Comparison of ENCODE assay signal across 27 cellular contexts in genomic region chr11:103964390-103964789, GRCh38.
DNase-seq lines count a peak whose midpoint lies in the region; ATAC-seq and TF ChIP-seq lines count a peak whose summit lies in the region.
"Had no signal": no experiment of that assay in that cellular context is flagged by ENCODE, and none has a peak within 500 bp of the region (broad histone marks: within the 10 kb centered on the region; RNA-seq: fewer than 3 reads in every experiment).

No MANE protein-coding gene starts in this region.

- no peak overlapping the region for H2BK5ac ChIP-seq in H9 (ENCODE audit: insufficient read length, low read length)

- H3K9me3 ChIP-seq in DOHH2 (ENCODE audit: control insufficient read depth, insufficient read depth, low read length) (no peaks in the 10 kb centered on the region), H9 (ENCODE audit: control insufficient read depth, low read depth, low read length) (no peaks in the 10 kb centered on the region), WERI-Rb-1 (ENCODE audit: severe bottlenecking) (no peaks in the 10 kb centered on the region)
- H3K9me3 ChIP-seq: left ventricle myocardium inferior, right atrium auricular region, SJCRH30 had no signal

- no peaks in the 10 kb centered on the region for H3K27me3 ChIP-seq in DOHH2 (ENCODE audit: control insufficient read depth, low read length)
- no peaks in the 10 kb centered on the region for H3K27me3 ChIP-seq in H9 (ENCODE audit: insufficient read depth, low read length)
- no peaks in the 10 kb centered on the region for H3K27me3 ChIP-seq in WERI-Rb-1 (ENCODE audit: insufficient read depth, low read depth, severe bottlenecking)
- H3K27me3 ChIP-seq in foreskin keratinocyte = no peaks in the 10 kb centered on the region
- H3K27me3 ChIP-seq: cardiac muscle cell, right atrium auricular region, SJCRH30 had no signal

- no peak overlapping the region for H3K27ac Mint-ChIP-seq in H9
- H3K27ac Mint-ChIP-seq: activated CD8-positive, alpha-beta T cell treated with anti-CD3 and anti-CD28 coated beads, Interleukin-2, amount 10 ng/mL, durations not matched to agents 7 days and 5 days; activated naive CD4-positive, alpha-beta T cell treated with anti-CD3 and anti-CD28 coated beads, Interleukin-2, amount 10 ng/mL, durations not matched to agents 7 days and 5 days had no signal

- H3F3A ChIP-seq in DOHH2 (ENCODE audit: control insufficient read depth, insufficient read depth) = no peaks in the 10 kb centered on the region

- H3K4me1 ChIP-seq in DOHH2 (ENCODE audit: control insufficient read depth, low read length) (peaks cover 6% of the 10 kb centered on the region), H9 (ENCODE audit: insufficient read depth, low read length) (no peaks in the 10 kb centered on the region; the same call in none of the 2 replicates), foreskin keratinocyte (peaks cover 3% of the 10 kb centered on the region)
- H3K4me1 ChIP-seq: left ventricle myocardium inferior, right atrium auricular region, SJCRH30 had no signal

- H3K14ac ChIP-seq in H9 (ENCODE audit: insufficient read depth, low read length) = no peak overlapping the region

- H3K79me1 ChIP-seq in H9 (ENCODE audit: insufficient read depth, low read depth, low read length, poor library complexity, severe bottlenecking) = no peaks in the 10 kb centered on the region

- no peak overlapping the region for H4K8ac ChIP-seq in H9 (replicated peaks; ENCODE audit: insufficient read length, low read depth, low read length)

- H3K4me3 ChIP-seq in DOHH2 (ENCODE audit: low read length) = no peak overlapping the region
- H3K4me3 ChIP-seq in WERI-Rb-1 (ENCODE audit: low read depth, low read length) = no peak overlapping the region
- H3K4me3 ChIP-seq: cardiac muscle cell, left ventricle myocardium inferior, right atrium auricular region, SJCRH30 had no signal

- no peak overlapping the region for H2BK120ac ChIP-seq in H9 (ENCODE audit: low read depth, low read length, poor library complexity, severe bottlenecking)

- H3K36me3 Mint-ChIP-seq in H9 (ENCODE audit: insufficient read depth in 1 of 3, low read depth in 3 of 3) = peaks cover 0 to 5% (median 0%) of the 10 kb centered on the region in 3 experiments; a peak in 1 of 7 replicates
- H3K36me3 Mint-ChIP-seq: activated naive CD4-positive, alpha-beta T cell treated with anti-CD3 and anti-CD28 coated beads, Interleukin-2, amount 10 ng/mL, durations not matched to agents 7 days and 5 days had no signal

- no peak overlapping the region for H2BK20ac ChIP-seq in H9 (ENCODE audit: low read depth, low read length, poor library complexity, severe bottlenecking)

- H4K5ac ChIP-seq in H9 (ENCODE audit: insufficient read length, low read depth, low read length) = no peak overlapping the region

- H3K23ac ChIP-seq in H9 (ENCODE audit: insufficient read length, low read depth, low read length) = no peak overlapping the region

- H3K4me1 Mint-ChIP-seq in H9 = peaks cover 3 to 7% of the 10 kb centered on the region in 2 experiments; a peak in 3 of 4 replicates
- H3K4me1 Mint-ChIP-seq: activated naive CD4-positive, alpha-beta T cell treated with anti-CD3 and anti-CD28 coated beads, Interleukin-2, amount 10 ng/mL, durations not matched to agents 7 days and 5 days had no signal

- H2BK15ac ChIP-seq in H9 (ENCODE audit: low read depth, low read length) = no peak overlapping the region

- no peaks in the 10 kb centered on the region for H3K9me3 Mint-ChIP-seq in H9
- H3K9me3 Mint-ChIP-seq: activated naive CD4-positive, alpha-beta T cell treated with anti-CD3 and anti-CD28 coated beads, Interleukin-2, amount 10 ng/mL, durations not matched to agents 7 days and 5 days had no signal

- H3T11ph ChIP-seq in H9 (ENCODE audit: low read length) = no peak overlapping the region

- H3K18ac ChIP-seq in H9 (ENCODE audit: insufficient read length, low read depth, low read length) = no peak overlapping the region

- H3K4me2 ChIP-seq in DOHH2 (ENCODE audit: low read length) (no peak overlapping the region), H9 (ENCODE audit: insufficient read depth, insufficient read length, low read length) (no peak overlapping the region)

- no peak overlapping the region for H2AFZ ChIP-seq in H9 (ENCODE audit: low read length)

- H3K9me2 ChIP-seq in DOHH2 (replicated peaks; ENCODE audit: control insufficient read depth, low read length) = no peaks in the 10 kb centered on the region

- TF ChIP-seq CTCF in DOHH2 (IDR thresholded peaks at IDR 0.05; ENCODE audit: low read depth, low read length, poor library complexity, severe bottlenecking) (peak; percentile 42), H9 (conservative IDR thresholded peaks at IDR 0.05) (peak; percentile 39; the same call in 2 of the 3 replicates), WERI-Rb-1 (IDR thresholded peaks at IDR 0.05; ENCODE audit: low read depth, low read length) (0 out of 2 replicates have a peak, but pooled peaks have one; percentile 13), foreskin keratinocyte (conservative IDR thresholded peaks at IDR 0.05) (peak; percentile 6)

- ATAC-seq in foreskin keratinocyte (no peak), left lobe of liver (no peak)
- ATAC-seq: activated CD8-positive, alpha-beta T cell treated with anti-CD3 and anti-CD28 coated beads, Interleukin-2, amount 10 ng/mL, durations not matched to agents 7 days and 5 days; HepG2; stimulated activated naive CD8-positive, alpha-beta T cell treated with anti-CD3 and anti-CD28 coated beads, Interleukin-15, Interleukin-2, amounts not matched to agents 100 U/mL and 50 U/mL, for 24 hours had no signal

- H4K20me1 ChIP-seq in DOHH2 (ENCODE audit: control insufficient read depth, insufficient read depth, low read depth, low read length) (no peaks in the 10 kb centered on the region), H9 (ENCODE audit: control insufficient read depth, insufficient read depth, insufficient read length) (no peaks in the 10 kb centered on the region)

- no peaks in the 10 kb centered on the region for H3K27me3 Mint-ChIP-seq in H9 (ENCODE audit: low read depth)
- H3K27me3 Mint-ChIP-seq: activated naive CD4-positive, alpha-beta T cell treated with anti-CD3 and anti-CD28 coated beads, Interleukin-2, amount 10 ng/mL, durations not matched to agents 7 days and 5 days had no signal

- H3K4ac ChIP-seq in H9 (ENCODE audit: low read depth, low read length) = no peak overlapping the region

- H2BK12ac ChIP-seq in H9 (ENCODE audit: insufficient read length, low read depth, low read length) = no peak overlapping the region

- H3K27ac ChIP-seq in DOHH2 (ENCODE audit: low read depth, low read length) = no peak overlapping the region
- H3K27ac ChIP-seq in H9 (ENCODE audit: insufficient read length, low read depth, low read length) = no peak overlapping the region
- no peak overlapping the region for H3K27ac ChIP-seq in WERI-Rb-1
- no peak overlapping the region for H3K27ac ChIP-seq in foreskin keratinocyte
- H3K27ac ChIP-seq: cardiac muscle cell, epithelial cell of prostate, left ventricle myocardium inferior, right atrium auricular region, SJCRH30 had no signal

- H3K79me2 ChIP-seq in DOHH2 (ENCODE audit: control insufficient read depth, low read length) (no peaks in the 10 kb centered on the region), H9 (ENCODE audit: insufficient read depth, low read length) (no peaks in the 10 kb centered on the region)

- H4K91ac ChIP-seq in H9 (ENCODE audit: insufficient read length, low read depth, low read length) = no peak overlapping the region

- no peaks in the 10 kb centered on the region for H3K36me3 ChIP-seq in DOHH2 (ENCODE audit: control insufficient read depth, low read length)
- no peaks in the 10 kb centered on the region for H3K36me3 ChIP-seq in WERI-Rb-1
- H3K36me3 ChIP-seq: cardiac muscle cell, left ventricle myocardium inferior, right atrium auricular region, SJCRH30 had no signal

- H3K9ac ChIP-seq in H9 (ENCODE audit: extremely low read depth, insufficient read length, low read length) = no peak overlapping the region

- DNase-seq in H9 (no peak), WERI-Rb-1 (no peak), foreskin keratinocyte (no peak), NCI-H2081 (lab: John Stamatoyannopoulos, UW) (no peak), NCI-H345 treated with DMSO at 0.1 percent for 48 hours (lab: John Stamatoyannopoulos, UW; ENCODE audit: unreplicated experiment) (no peak), left lobe of liver (ENCODE audit: low spot score) (no peak)
- DNase-seq: activated CD4-positive, alpha-beta T cell treated with anti-CD3 and anti-CD28 coated beads for 4 hours; activated CD8-positive, alpha-beta T cell treated with anti-CD3 and anti-CD28 coated beads, Interleukin-2, amount 10 ng/mL, durations not matched to agents 7 days and 5 days; activated naive CD4-positive, alpha-beta T cell treated with anti-CD3 and anti-CD28 coated beads, Interleukin-2, amount 10 ng/mL, durations not matched to agents 7 days and 5 days; DMS 273 treated with DMSO at 0.1 percent for 48 hours; Kasumi-1; left ventricle myocardium inferior; mesendoderm; MV-4-11; NCI-H1436 treated with DMSO at 0.1 percent for 48 hours; NCI-H2107; RPMI8226; SJCRH30; small intestine; stimulated activated CD4-positive, alpha-beta T cell treated with anti-CD3 and anti-CD28 coated beads, Interleukin-1b, Interleukin-23, amount 100 ng/mL, for 48 hours; stimulated activated naive CD8-positive, alpha-beta T cell treated with anti-CD3 and anti-CD28 coated beads, Interleukin-15, Interleukin-2, amounts not matched to agents 100 U/mL and 50 U/mL, for 24 hours; T-helper 9 cell had no signal

- no peaks in the 10 kb centered on the region for H3K23me2 ChIP-seq in H9 (ENCODE audit: insufficient read length, low read depth, low read length, poor library complexity, severe bottlenecking)

- H2AK5ac ChIP-seq in H9 (ENCODE audit: insufficient read length, low read length) = no peak overlapping the region

- H3K56ac ChIP-seq in H9 (ENCODE audit: insufficient read length, low read depth, low read length) = no peak overlapping the region

- no peak overlapping the region; a peak in 1 of 5 replicates for H3K4me3 Mint-ChIP-seq in H9
- H3K4me3 Mint-ChIP-seq: activated CD8-positive, alpha-beta T cell treated with anti-CD3 and anti-CD28 coated beads, Interleukin-2, amount 10 ng/mL, durations not matched to agents 7 days and 5 days; activated naive CD4-positive, alpha-beta T cell treated with anti-CD3 and anti-CD28 coated beads, Interleukin-2, amount 10 ng/mL, durations not matched to agents 7 days and 5 days had no signal
